ENCODE assay signal across 8 cellular contexts in genomic region chr1:43978551-43979260, GRCh38. TPM values are rescaled to one million over a fixed set of nuclear protein-coding genes. Genes with fewer than 3 reads are reported as not detected.
DNase-seq lines count a peak whose midpoint lies in the region; ATAC-seq and TF ChIP-seq lines count a peak whose summit lies in the region.

B4GALT2 (plus strand) TSS chr1:43979210; CDS start chr1:43981161, 1,951 bp downstream.

- no peak for TF ChIP-seq EP300 in suprapubic skin (IDR thresholded peaks at IDR 0.05)

- H3K9me3 ChIP-seq in mononuclear cell (ENCODE audit: low read depth, low read length), result no peaks in the 10 kb centered on the region
- H3K9me3 ChIP-seq in suprapubic skin, result no peaks in the 10 kb centered on the region

- TF ChIP-seq CTCF in epithelial cell of esophagus (IDR thresholded peaks at IDR 0.05; ENCODE audit: insufficient read depth, low read depth, low read length, missing control alignments) (no peak), suprapubic skin (IDR thresholded peaks at IDR 0.05) (no peak)

- no peaks in the 10 kb centered on the region for H3K27me3 ChIP-seq in mononuclear cell (ENCODE audit: insufficient read depth, low read length)
- no peaks in the 10 kb centered on the region for H3K27me3 ChIP-seq in suprapubic skin

- H3K36me3 ChIP-seq in suprapubic skin, result peaks cover 13% of the 10 kb centered on the region

- H3K27me3 Mint-ChIP-seq in activated CD4-positive, alpha-beta memory T cell treated with anti-CD3 and anti-CD28 coated beads for 36 hours, result no peaks in the 10 kb centered on the region

- CTCF ChIA-PET in activated CD4-positive, alpha-beta memory T cell treated with anti-CD3 and anti-CD28 coated beads for 36 hours (lab: Charles Lee), result no interaction called here

- H3K4me3 Mint-ChIP-seq in activated CD4-positive, alpha-beta memory T cell treated with anti-CD3 and anti-CD28 coated beads for 36 hours, result peak within 1 kb of the TSS; percentile 88

- no peak within 1 kb of the TSS for H3K27ac Mint-ChIP-seq in activated CD4-positive, alpha-beta memory T cell treated with anti-CD3 and anti-CD28 coated beads for 36 hours

- H3K4me3 ChIP-seq in GM08714 (ENCODE audit: low read length), result peak within 1 kb of the TSS; percentile 74
- H3K4me3 ChIP-seq in epithelial cell of esophagus (ENCODE audit: low read length), result peak within 1 kb of the TSS; percentile 60
- H3K4me3 ChIP-seq in mononuclear cell (ENCODE audit: low read length), result peak within 1 kb of the TSS; percentile 18
- peak within 1 kb of the TSS; percentile 85 for H3K4me3 ChIP-seq in suprapubic skin

- POLR2A ChIA-PET in activated CD4-positive, alpha-beta memory T cell treated with anti-CD3 and anti-CD28 coated beads for 36 hours (lab: Charles Lee), result no interaction called here

- H3K4me1 ChIP-seq in mononuclear cell (ENCODE audit: insufficient read depth, low read length) (peaks cover 60% of the 10 kb centered on the region), suprapubic skin (peaks cover 62% of the 10 kb centered on the region)

- DNase-seq in M059J (ENCODE audit: low read depth) (peak; percentile 41), epithelial cell of esophagus (ENCODE audit: low read depth) (peak; percentile 45), suprapubic skin (ENCODE audit: low spot score in 2 of 2) (peak in 1 of 2 donors; percentile 78)
- DNase-seq in activated CD4-positive, alpha-beta memory T cell treated with anti-CD3 and anti-CD28 coated beads for 36 hours, result peak; percentile 50

- intact Hi-C loops in activated CD4-positive, alpha-beta memory T cell treated with anti-CD3 and anti-CD28 coated beads for 36 hours (cut with micrococcal nuclease), result no loop called here

- WGBS in suprapubic skin, result 15% methylated on average over 17 of the region's 54 CpGs

- peak within 1 kb of the TSS; percentile 65 for H3K27ac ChIP-seq in suprapubic skin

- H3K9me3 Mint-ChIP-seq in activated CD4-positive, alpha-beta memory T cell treated with anti-CD3 and anti-CD28 coated beads for 36 hours, result no peaks in the 10 kb centered on the region

- no peak for ATAC-seq in HG02840 (IDR thresholded peaks at IDR 0.05; ENCODE audit: low FRiP score, unreplicated experiment)
- no peak for ATAC-seq in GM21723 (IDR thresholded peaks at IDR 0.05; ENCODE audit: unreplicated experiment)

- no peak for TF ChIP-seq POLR2A in suprapubic skin (IDR thresholded peaks at IDR 0.05)

- peaks cover 52% of the 10 kb centered on the region for H3K4me1 Mint-ChIP-seq in activated CD4-positive, alpha-beta memory T cell treated with anti-CD3 and anti-CD28 coated beads for 36 hours (ENCODE audit: low read depth)

- peaks cover 24% of the 10 kb centered on the region for H3K36me3 Mint-ChIP-seq in activated CD4-positive, alpha-beta memory T cell treated with anti-CD3 and anti-CD28 coated beads for 36 hours

RNA-seq across cellular contexts. Expression of gene B4GALT2, which starts in this region (rescaled TPM):
- total RNA-seq in M059J (2014; rRNA removed; shearing (Covaris generic)), result 99.4 and 111 TPM in 2 replicates
- total RNA-seq in activated CD4-positive, alpha-beta memory T cell treated with anti-CD3 and anti-CD28 coated beads for 36 hours, result 10 to 100 TPM; 26.1 TPM
- total RNA-seq in mononuclear cell (0.63 TPM), suprapubic skin (10 to 100 TPM; 21.4 to 51.4 (median 41.0) TPM)

Comparison
In these comparisons a context has a peak if more than half of its experiments do, and no peak if none do; other contexts are left out.
1. RNA of gene B4GALT2 (total RNA-seq): 99.4 to 111 TPM in M059J, 21.4 to 51.4 TPM in suprapubic skin and 26.1 TPM in activated CD4-positive, alpha-beta memory T cell treated with anti-CD3 and anti-CD28 coated beads for 36 hours; 0.63 TPM in mononuclear cell (single experiment); every median in the first group is over 10 times any median in the second.
2. H3K4me3 ChIP-seq: peak in every context shown above with its lines; median percentile 85 in suprapubic skin; 74 in GM08714; 60 in epithelial cell of esophagus; 18 in mononuclear cell.